Comparison of ENCODE assay signal across 8 cellular contexts in genomic region chr7:66099551-66100407, GRCh38. TPM values are rescaled to one million over a fixed set of nuclear protein-coding genes. Genes with fewer than 3 reads are reported as not detected.
DNase-seq lines count a peak whose midpoint lies in the region; TF ChIP-seq lines count a peak whose summit lies in the region.

No MANE protein-coding gene starts in this region.

- POLR2A ChIA-PET in HEK293 (lab: Yijun Ruan, JAX): interaction anchor here (1.0 kb wide), 1 partner anchor 15 kb away, joined by 10 read pairs; the partner anchor contains the start of gene CRCP

- H3K27ac ChIP-seq in HEK293 (ENCODE audit: extremely low read depth, low read depth, low read length) (peak overlapping the region; percentile 1; the same call in 1 of the 2 replicates), brain microvascular endothelial cell (peak overlapping the region; percentile 58), iPS-20b (ENCODE audit: low read length) (no peak overlapping the region), skeletal muscle tissue (ENCODE audit: low read depth, low read length) (peak overlapping the region; percentile 66)

- H3K27me3 ChIP-seq in brain microvascular endothelial cell (replicated peaks): no peaks in the 10 kb centered on the region
- H3K27me3 ChIP-seq in iPS-20b (ENCODE audit: insufficient read depth, low read length): no peaks in the 10 kb centered on the region
- no peaks in the 10 kb centered on the region for H3K27me3 ChIP-seq in skeletal muscle tissue (ENCODE audit: control insufficient read depth in 3 of 3, insufficient read depth in 3 of 3, low read length in 3 of 3)

- H3K36me3 Mint-ChIP-seq in T-helper 1 cell treated with Interleukin-12 subunit alpha and Interleukin-12 subunit beta and Interleukin-4 antibody, amounts not matched to agents 30 μg/mL and 1 μg/mL, for 36 hours (ENCODE audit: low read depth): no peaks in the 10 kb centered on the region

- peaks cover 12% of the 10 kb centered on the region for H3K4me1 Mint-ChIP-seq in T-helper 1 cell treated with Interleukin-12 subunit alpha and Interleukin-12 subunit beta and Interleukin-4 antibody, amounts not matched to agents 30 μg/mL and 1 μg/mL, for 36 hours (ENCODE audit: low read depth)

- H3K9me3 ChIP-seq in HEK293 (ENCODE audit: control insufficient read depth, insufficient read depth, low read depth, low read length): no peaks in the 10 kb centered on the region
- no peaks in the 10 kb centered on the region for H3K9me3 ChIP-seq in iPS-20b (ENCODE audit: insufficient read depth, low read depth, low read length)
- H3K9me3 ChIP-seq in skeletal muscle tissue (ENCODE audit: control insufficient read depth in 3 of 3, low read length in 3 of 3): no peaks in the 10 kb centered on the region

- DNase-seq in GF-D8 (lab: John Stamatoyannopoulos, UW) (peak; percentile 88), NAMALWA (ENCODE audit: low spot score) (peak; percentile 65), brain microvascular endothelial cell (peak; percentile 74), GM13976 (ENCODE audit: low spot score) (no peak)

- H3K9ac ChIP-seq in iPS-20b (ENCODE audit: low read depth, low read length): peak overlapping the region; percentile 38
- peak overlapping the region in 1 of 3 donors; percentile 51 for H3K9ac ChIP-seq in skeletal muscle tissue (ENCODE audit: low read depth in 1 of 3, low read length in 3 of 3)

- CTCF ChIA-PET in HEK293 (lab: Yijun Ruan, JAX): interaction anchor here (0.6 kb wide), 1 partner anchor 158 kb away, joined by 3 read pairs; no protein-coding TSS in a partner anchor

- no peaks in the 10 kb centered on the region for H3K4me1 ChIP-seq in HEK293 (ENCODE audit: control insufficient read depth, insufficient read depth, low read length)
- H3K4me1 ChIP-seq in iPS-20b (ENCODE audit: insufficient read depth, low read length): 0 out of 2 replicates have a peak, but pooled peaks cover 3% of the 10 kb centered on the region
- H3K4me1 ChIP-seq in skeletal muscle tissue (ENCODE audit: control insufficient read depth in 3 of 3, insufficient read depth in 3 of 3, low read length in 3 of 3): peaks cover 2 to 5% (median 2%) of the 10 kb centered on the region in 3 donors

- H3K27ac Mint-ChIP-seq in T-helper 1 cell treated with Interleukin-12 subunit alpha and Interleukin-12 subunit beta and Interleukin-4 antibody, amounts not matched to agents 30 μg/mL and 1 μg/mL, for 36 hours: peak overlapping the region; percentile 84

- TF ChIP-seq CTCF in HEK293 (tag by site-specific recombination; IDR thresholded peaks at IDR 0.05): no peak
- no peak for TF ChIP-seq CTCF in brain microvascular endothelial cell (IDR thresholded peaks at IDR 0.05; ENCODE audit: low read depth, low read length, missing control alignments)
- no peak for TF ChIP-seq CTCF in GM13976 (IDR thresholded peaks at IDR 0.05; ENCODE audit: borderline replicate concordance, control extremely low read depth, extremely low read depth, insufficient read depth, missing control alignments)

- H3K4me3 Mint-ChIP-seq in T-helper 1 cell treated with Interleukin-12 subunit alpha and Interleukin-12 subunit beta and Interleukin-4 antibody, amounts not matched to agents 30 μg/mL and 1 μg/mL, for 36 hours: peak overlapping the region; percentile 88

- H3K36me3 ChIP-seq in HEK293 (ENCODE audit: control insufficient read depth in 2 of 2, insufficient read depth in 1 of 2, low read length in 2 of 2): no peaks in the 10 kb centered on the region; a peak in 1 of 3 replicates
- no peaks in the 10 kb centered on the region for H3K36me3 ChIP-seq in brain microvascular endothelial cell (replicated peaks)
- no peaks in the 10 kb centered on the region for H3K36me3 ChIP-seq in iPS-20b (ENCODE audit: insufficient read depth, low read depth, low read length)
- peaks cover 0 to 3% (median 0%) of the 10 kb centered on the region in 3 donors for H3K36me3 ChIP-seq in skeletal muscle tissue (ENCODE audit: control insufficient read depth in 3 of 3, insufficient read depth in 3 of 3, low read length in 3 of 3)

- no peaks in the 10 kb centered on the region for H3K27me3 Mint-ChIP-seq in T-helper 1 cell treated with Interleukin-12 subunit alpha and Interleukin-12 subunit beta and Interleukin-4 antibody, amounts not matched to agents 30 μg/mL and 1 μg/mL, for 36 hours (ENCODE audit: low read depth)

- no peaks in the 10 kb centered on the region for H3K9me3 Mint-ChIP-seq in T-helper 1 cell treated with Interleukin-12 subunit alpha and Interleukin-12 subunit beta and Interleukin-4 antibody, amounts not matched to agents 30 μg/mL and 1 μg/mL, for 36 hours

- in situ Hi-C loops in brain microvascular endothelial cell (cut with HindIII; ENCODE audit: low pct_ligation_motif_present, low sequenced_read_pairs): no loop called here
- in situ Hi-C loops in GM13976 (cut with MboI; ENCODE audit: low sequenced_read_pairs, unreplicated experiment): no loop called here

- H3K4me3 ChIP-seq in HEK293 (ENCODE audit: low read depth, low read length): peak overlapping the region; percentile 13
- H3K4me3 ChIP-seq in brain microvascular endothelial cell (ENCODE audit: low read depth, low read length): peak overlapping the region; percentile 44
- H3K4me3 ChIP-seq in iPS-20b (ENCODE audit: low read length): peak overlapping the region; percentile 56
- H3K4me3 ChIP-seq in skeletal muscle tissue (ENCODE audit: low read length in 3 of 3): peak overlapping the region; percentile 57 to 69 (median 57)

TF ChIP-seq in HEK293, 187 proteins besides CTCF, POLR2A, EP300 and RAD21 (continues in another document):
- TF ChIP-seq HOXD13 (CRISPR knock-in tag; IDR thresholded peaks at IDR 0.05; ENCODE audit: borderline replicate concordance) (no peak), ZNF112 (tag by site-specific recombination; IDR thresholded peaks at IDR 0.05) (no peak), PATZ1 (tag by site-specific recombination; IDR thresholded peaks at IDR 0.05) (peak; percentile 67), ZNF558 (tag by site-specific recombination; IDR thresholded peaks at IDR 0.05) (no peak), EGR2 (tag by site-specific recombination; IDR thresholded peaks at IDR 0.05; ENCODE audit: low read depth) (peak; percentile 96), ZNF248 (tag by site-specific recombination; IDR thresholded peaks at IDR 0.05) (no peak), ZNF184 (tag by site-specific recombination; IDR thresholded peaks at IDR 0.05) (no peak), ZNF335 (tag by site-specific recombination; conservative IDR thresholded peaks at IDR 0.05) (peak; percentile 97), SCRT1 (tag by site-specific recombination; IDR thresholded peaks at IDR 0.05; ENCODE audit: borderline replicate concordance) (peak; percentile 76; the same call in 1 of the 2 replicates), SP3 (tag by site-specific recombination; IDR thresholded peaks at IDR 0.05) (peak; percentile 89), ZNF792 (tag by site-specific recombination; IDR thresholded peaks at IDR 0.05) (peak; percentile 62; the same call in 1 of the 2 replicates), ZNF600 (tag by site-specific recombination; IDR thresholded peaks at IDR 0.05) (peak; percentile 96), SP2 (tag by site-specific recombination; IDR thresholded peaks at IDR 0.05) (peak; percentile 78), ZNF341 (tag by site-specific recombination; IDR thresholded peaks at IDR 0.05; ENCODE audit: low read depth) (peak; percentile 100), WT1 (tag by site-specific recombination; IDR thresholded peaks at IDR 0.05) (peak; percentile 66), KLF8 (tag by site-specific recombination; IDR thresholded peaks at IDR 0.05) (peak; percentile 39; the same call in 1 of the 2 replicates), ZNF362 (tag by site-specific recombination; IDR thresholded peaks at IDR 0.05) (peak; percentile 65; the same call in 1 of the 2 replicates), ZNF76 (tag by site-specific recombination; IDR thresholded peaks at IDR 0.05; ENCODE audit: borderline replicate concordance, low read depth) (peak; percentile 49; the same call in 1 of the 2 replicates)
- TF ChIP-seq, protein P1, sequence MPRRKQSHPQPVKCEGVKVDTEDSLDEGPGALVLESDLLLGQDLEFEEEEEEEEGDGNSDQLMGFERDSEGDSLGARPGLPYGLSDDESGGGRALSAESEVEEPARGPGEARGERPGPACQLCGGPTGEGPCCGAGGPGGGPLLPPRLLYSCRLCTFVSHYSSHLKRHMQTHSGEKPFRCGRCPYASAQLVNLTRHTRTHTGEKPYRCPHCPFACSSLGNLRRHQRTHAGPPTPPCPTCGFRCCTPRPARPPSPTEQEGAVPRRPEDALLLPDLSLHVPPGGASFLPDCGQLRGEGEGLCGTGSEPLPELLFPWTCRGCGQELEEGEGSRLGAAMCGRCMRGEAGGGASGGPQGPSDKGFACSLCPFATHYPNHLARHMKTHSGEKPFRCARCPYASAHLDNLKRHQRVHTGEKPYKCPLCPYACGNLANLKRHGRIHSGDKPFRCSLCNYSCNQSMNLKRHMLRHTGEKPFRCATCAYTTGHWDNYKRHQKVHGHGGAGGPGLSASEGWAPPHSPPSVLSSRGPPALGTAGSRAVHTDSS (tag by site-specific recombination; IDR thresholded peaks at IDR 0.05): peak; percentile 92

RNA-seq across cellular contexts. Expression of gene CRCP, which starts 14.9 kb away (rescaled TPM):
- 26.6 TPM for total RNA-seq in skeletal muscle tissue

RNA-seq across cellular contexts. Expression of gene ASL, which starts 24.2 kb away (rescaled TPM):
- total RNA-seq in skeletal muscle tissue: 7.3 TPM
